Comparison of ENCODE assay signal across 22 cellular contexts in genomic region chr15:58159827-58160386, GRCh38.
"Had no signal": no experiment of that assay in that cellular context is flagged by ENCODE, and none has a peak within 500 bp of the region (broad histone marks: within the 10 kb centered on the region; RNA-seq: fewer than 3 reads in every experiment).

No MANE protein-coding gene starts in this region.

- H3K4me3 ChIP-seq: adrenal gland, ascending aorta, dorsolateral prefrontal cortex, esophagus muscularis mucosa, pancreas, psoas muscle, right atrium auricular region, thyroid gland had no signal

- H3K36me3 ChIP-seq: adrenal gland, ascending aorta, brain microvascular endothelial cell, esophagus muscularis mucosa, pancreas, right atrium auricular region, thyroid gland had no signal

- H3K4me1 ChIP-seq: adrenal gland, ascending aorta, esophagus muscularis mucosa, pancreas, psoas muscle, right atrium auricular region, thyroid gland had no signal

- H3K27ac ChIP-seq: adrenal gland, ascending aorta, brain microvascular endothelial cell, dorsolateral prefrontal cortex, esophagus muscularis mucosa, pancreas, psoas muscle, right atrium auricular region, thyroid gland had no signal

- DNase-seq: activated gamma-delta T cell treated with Interleukin-2 at 50 U/mL for 16 hours; activated T-cell treated with anti-CD3 and anti-CD28 coated beads, Interleukin-2, amount 50 U/mL, for 1 hour; adrenal gland; brain microvascular endothelial cell; central memory CD4-positive, alpha-beta T cell; dorsolateral prefrontal cortex; effector memory CD8-positive, alpha-beta T cell; head of caudate nucleus; hypothalamus; left ventricle myocardium superior; nephron progenitor cell; pancreas; psoas muscle; stimulated activated CD4-positive, alpha-beta T cell treated with anti-CD3 and anti-CD28 coated beads, Interleukin-12 subunit alpha, Interleukin-12 subunit beta, amount 100 ng/mL, for 4 hours; stimulated activated CD4-positive, alpha-beta T cell treated with anti-CD3 and anti-CD28 coated beads, Interleukin-4, amount 100 ng/mL, for 4 hours; stimulated activated naive CD8-positive, alpha-beta T cell treated with anti-CD3 and anti-CD28 coated beads, Interleukin-15, Interleukin-2, amounts not matched to agents 100 U/mL and 50 U/mL, for 24 hours; T1000; thyroid gland had no signal

- H3K9me3 ChIP-seq: adrenal gland, ascending aorta, esophagus muscularis mucosa, pancreas, psoas muscle, right atrium auricular region, thyroid gland had no signal

- H3K27me3 ChIP-seq: ascending aorta, brain microvascular endothelial cell, pancreas, right atrium auricular region, thyroid gland had no signal

- ATAC-seq: effector memory CD8-positive, alpha-beta T cell; left ventricle myocardium superior; pancreas; psoas muscle; stimulated activated naive CD8-positive, alpha-beta T cell treated with anti-CD3 and anti-CD28 coated beads, Interleukin-15, Interleukin-2, amounts not matched to agents 100 U/mL and 50 U/mL, for 24 hours; WTC11 had no signal
